ENCODE assay signal across 8 cellular contexts in genomic region chr1:20634594-20635084, GRCh38. TPM values are rescaled to one million over a fixed set of nuclear protein-coding genes. Genes with fewer than 3 reads are reported as not detected.
A peak's percentile ranks its signal among the peaks of the same experiment; 100 is the strongest.
DNase-seq lines count a peak whose midpoint lies in the region; ATAC-seq, FAIRE-seq and TF ChIP-seq lines count a peak whose summit lies in the region.

No MANE protein-coding gene starts in this region.

- TF ChIP-seq RAD21 in GM12878 (IDR thresholded peaks at IDR 0.05; ENCODE audit: insufficient read depth, low read depth, low read length): no peak

- WGBS in GM12878 (ENCODE audit: insufficient coverage, insufficient replicate concordance, low lambda C conversion rate, missing lambda C conversion rate): 16% methylated on average over 4 of the region's 4 CpGs

- no peak overlapping the region for H3K27ac ChIP-seq in OCI-LY7 (ENCODE audit: low read depth, low read length, poor library complexity, severe bottlenecking)
- no peak overlapping the region for H3K27ac ChIP-seq in GM12878 (ENCODE audit: control insufficient read depth, insufficient read depth)
- H3K27ac ChIP-seq in skin epidermis: peak overlapping the region in 11 of 21 experiments; percentile 87 to 97 (median 94)

- H3K79me2 ChIP-seq in OCI-LY7 (ENCODE audit: insufficient read depth, low read depth, low read length) (no peaks in the 10 kb centered on the region), GM12878 (ENCODE audit: control insufficient read depth, insufficient read depth, low read length) (no peaks in the 10 kb centered on the region)

- H3K4me3 ChIP-seq in OCI-LY7 (ENCODE audit: low read depth, low read length, poor library complexity, severe bottlenecking) (peak overlapping the region; percentile 91), GM12878 (peak overlapping the region; percentile 93; the same call in 1 of the 2 replicates), iPS-18c (ENCODE audit: insufficient read depth, low read depth, low read length) (peak overlapping the region; percentile 71; the same call in 1 of the 2 replicates), skin epidermis (peak overlapping the region; percentile 88 to 100 (median 96))

- H3K27me3 ChIP-seq in GM12878 (replicated peaks in 1 of 2; ENCODE audit: control insufficient read depth in 2 of 2, insufficient read depth in 2 of 2, low read length in 1 of 2): no peaks in the 10 kb centered on the region

- BruUV-seq in OCI-LY7 (replicated peaks; lab: Mats Ljungman, UMichigan): no TSS peak
- no TSS peak for BruUV-seq in GM12878 (replicated peaks; lab: Mats Ljungman, UMichigan)

- SMC1A ChIA-PET in GM12878 (lab: Charles Lee; ENCODE audit: uncharacterized antibody, unreplicated experiment): interaction anchor here (1.1 to 1.5 kb wide), 4 partner anchors 9 to 113 kb away, joined by 3 to 6 read pairs (median 3); partner anchors contain the start of gene DDOST

- TF ChIP-seq EP300 in GM12878 (IDR thresholded peaks at IDR 0.05; ENCODE audit: borderline replicate concordance in 1 of 2, control insufficient read depth in 1 of 2, low read depth in 2 of 2, low read length in 2 of 2): no peak

- ATAC-seq in GM12878: peak; percentile 36
- ATAC-seq in GM18520 (IDR thresholded peaks at IDR 0.05; ENCODE audit: unreplicated experiment): no peak
- no peak for ATAC-seq in HG02884 (IDR thresholded peaks at IDR 0.05; ENCODE audit: unreplicated experiment)

- no peaks in the 10 kb centered on the region for H3K9me2 ChIP-seq in OCI-LY7 (ENCODE audit: insufficient read depth, low read length)

- H3K36me3 ChIP-seq in OCI-LY7 (ENCODE audit: insufficient read depth, low read length): no peaks in the 10 kb centered on the region
- no peaks in the 10 kb centered on the region for H3K36me3 ChIP-seq in GM12878 (ENCODE audit: control insufficient read depth in 2 of 2, insufficient read depth in 2 of 2, low read length in 1 of 2)

- TF ChIP-seq POLR2A in GM12878 (IDR thresholded peaks at IDR 0.05; ENCODE audit: low read depth, low read length): no peak

- RAD21 ChIA-PET in GM12878 (lab: Charles Lee; ENCODE audit: unreplicated experiment): interaction anchor here (0.9 to 2.8 kb wide), 3 partner anchors 25 to 112 kb away, joined by 3 to 10 read pairs (median 4); no protein-coding TSS in a partner anchor

- in situ Hi-C loops in GM12878 (cut with MboI): loop anchor here (5.0 kb wide), 1 partner anchor 112 kb away; no protein-coding TSS in a partner anchor

- no peaks in the 10 kb centered on the region for H4K20me1 ChIP-seq in OCI-LY7 (ENCODE audit: insufficient read depth, low read length)
- no peaks in the 10 kb centered on the region for H4K20me1 ChIP-seq in GM12878 (ENCODE audit: control insufficient read depth, insufficient read depth)

- CTCF ChIA-PET in OCI-LY7 (lab: Charles Lee; ENCODE audit: unreplicated experiment): interaction anchor here (1.0 kb wide), 1 partner anchor 21 kb away, joined by 3 read pairs; no protein-coding TSS in a partner anchor
- CTCF ChIA-PET in GM12878 (lab: Yijun Ruan, JAX): interaction anchor here (0.8 to 4.0 kb wide), 10 partner anchors 8 to 561 kb away, joined by 3 to 31 read pairs (median 7); partner anchors contain the start of genes DDOST and MUL1

- H3K4me1 ChIP-seq in OCI-LY7 (ENCODE audit: insufficient read depth, low read length, poor library complexity, severe bottlenecking): peaks cover 14% of the 10 kb centered on the region
- H3K4me1 ChIP-seq in GM12878 (ENCODE audit: control insufficient read depth, insufficient read depth, low read length): peaks cover 8% of the 10 kb centered on the region; the same call in 1 of the 2 replicates

- FAIRE-seq in GM12878 (lab: Jason Lieb, UNC): no peak

- POLR2A ChIA-PET in OCI-LY7 (lab: Charles Lee): interaction anchor here (0.6 to 2.4 kb wide), 3 partner anchors 26 to 129 kb away, joined by 3 to 10 read pairs (median 5); partner anchors contain the start of gene DDOST
- POLR2A ChIA-PET in GM12878 (lab: Charles Lee): no interaction called here

- H3K9me3 ChIP-seq in OCI-LY7 (ENCODE audit: low read length): no peaks in the 10 kb centered on the region
- H3K9me3 ChIP-seq in GM12878 (replicated peaks; ENCODE audit: control insufficient read depth, insufficient read depth, low read length): no peaks in the 10 kb centered on the region; the same call in 2 of the 3 replicates
- no peaks in the 10 kb centered on the region for H3K9me3 ChIP-seq in iPS-18c (ENCODE audit: control insufficient read depth, insufficient read depth, low read length)

- peak overlapping the region; percentile 89 for H3K4me2 ChIP-seq in OCI-LY7 (ENCODE audit: low read length)
- H3K4me2 ChIP-seq in GM12878 (ENCODE audit: control insufficient read depth, insufficient read depth): peak overlapping the region; percentile 98

- no peak overlapping the region for H3K9ac ChIP-seq in GM12878 (ENCODE audit: control insufficient read depth, insufficient read depth, low read length)

- TF ChIP-seq CTCF in OCI-LY7 (conservative IDR thresholded peaks at IDR 0.05; ENCODE audit: low read length) (no peak), GM12878 (IDR thresholded peaks at IDR 0.05 in 2 of 3, conservative IDR thresholded peaks at IDR 0.05 in 1 of 3; ENCODE audit: control insufficient read depth in 2 of 3, extremely low read depth in 1 of 3, insufficient read depth in 1 of 3, low read depth in 3 of 3, low read length in 3 of 3) (no peak)

- H2AFZ ChIP-seq in OCI-LY7 (ENCODE audit: low read length) (peak overlapping the region; percentile 97), GM12878 (ENCODE audit: control insufficient read depth, low read depth, low read length) (peak overlapping the region; percentile 90)

- DNase-seq in stimulated activated naive CD4-positive, alpha-beta T cell (lab: John Stamatoyannopoulos, UW): peak; percentile 6 to 63 (median 20)
- no peak for DNase-seq in stimulated activated naive CD4-positive, alpha-beta T cell treated with Interleukin-2 at 50 U/mL for 16 hours (lab: John Stamatoyannopoulos, UW)
- no peak for DNase-seq in OCI-LY7 (ENCODE audit: low spot score)
- no peak for DNase-seq in GM12878 (ENCODE audit: low read depth, low spot score)

- intact Hi-C loops in OCI-LY7 (cut with micrococcal nuclease; ENCODE audit: unreplicated experiment) (loop anchor here (2.0 to 10.0 kb wide), 3 partner anchors 26 to 420 kb away; partner anchors contain the start of gene DDOST), GM12878 (cut with micrococcal nuclease; ENCODE audit: unreplicated experiment) (loop anchor here (10.0 kb wide), 1 partner anchor 420 kb away; no protein-coding TSS in a partner anchor)

RNA-seq across cellular contexts. Expression of gene PINK1, which starts 1.4 kb away (rescaled TPM):
- total RNA-seq in OCI-LY7 (2014; rRNA removed; shearing (Covaris generic)): 8.2 and 8.9 TPM in 2 replicates
- total RNA-seq in OCI-LY7 (2022) (13.4 and 15.7 TPM in 2 replicates), GM12878 (2014; rRNA removed) (2.3 and 2.8 TPM in 2 replicates), GM12878 (2014; rRNA removed; fragmentation: Illumina TruSeq; extraction: Trizol) (1.2 TPM in 2 replicates), GM12878 (2021) (2.4 and 2.5 TPM in 2 replicates)
- total RNA-seq in GM12878 (2013; cell fraction: nucleolus; rRNA removed): 1.3 and 1.4 TPM in 2 replicates
- polyA plus RNA-seq in GM12878 (2011; ENCODE audit: low read depth): 1.6 TPM
- polyA plus RNA-seq in GM12878 (2011; rRNA removed) (1.4 and 1.9 TPM in 2 replicates), GM12878 (2014; fragmentation: Illumina TruSeq; extraction: Trizol) (1.4 TPM in 2 replicates), GM12878 (2014; fragmentation: Nextera tagmentation; extraction: Ambion mirVana) (under 1 TPM in 1 of 2 experiments, not detected in 1; 0.42 TPM), GM12878 (2014; rRNA removed) (1.9 and 2.2 TPM in 2 replicates), GM12878 (2016; fragmentation: Nextera tagmentation; extraction: Ambion mirVana) (1 to 10 TPM; 1.6 to 4.4 TPM)
- 2.2 and 2.8 TPM in 2 replicates for polyA plus RNA-seq in GM12878 (2011; cell fraction: cytosol; rRNA removed)
- 1.7 and 1.8 TPM in 2 replicates for polyA plus RNA-seq in GM12878 (2011; cell fraction: nucleus; rRNA removed)
- 1.1 and 2.1 TPM in 2 replicates for polyA plus RNA-seq in GM12878 (2012)
- 1.5 and 1.9 TPM in 2 replicates for polyA minus RNA-seq in GM12878 (2011; rRNA and poly(A)+ RNA removed)
- 0.62 and 1.1 TPM in 2 replicates for polyA minus RNA-seq in GM12878 (2011; cell fraction: cytosol; rRNA and poly(A)+ RNA removed)
- polyA minus RNA-seq in GM12878 (2011; cell fraction: nucleus; rRNA and poly(A)+ RNA removed): 0.36 and 0.96 TPM in 2 replicates

RNA-seq across cellular contexts. Expression of gene DDOST, which starts 26.5 kb away (rescaled TPM):
- 95.1 and 111 TPM in 2 replicates for total RNA-seq in OCI-LY7 (2014; rRNA removed; shearing (Covaris generic))
- total RNA-seq in OCI-LY7 (2022) (136 and 148 TPM in 2 replicates), GM12878 (2014; rRNA removed) (245 and 248 TPM in 2 replicates), GM12878 (2014; rRNA removed; fragmentation: Illumina TruSeq; extraction: Trizol) (148 and 159 TPM in 2 replicates), GM12878 (2021) (175 and 194 TPM in 2 replicates)
- total RNA-seq in GM12878 (2013; cell fraction: nucleolus; rRNA removed): 119 and 129 TPM in 2 replicates
- 134 TPM for polyA plus RNA-seq in GM12878 (2011; ENCODE audit: low read depth)
- polyA plus RNA-seq in GM12878 (2011; rRNA removed) (146 and 220 TPM in 2 replicates), GM12878 (2014; fragmentation: Illumina TruSeq; extraction: Trizol) (148 and 196 TPM in 2 replicates), GM12878 (2014; fragmentation: Nextera tagmentation; extraction: Ambion mirVana) (100 to 1,000 TPM; 100 to 159 TPM), GM12878 (2014; rRNA removed) (206 and 220 TPM in 2 replicates), GM12878 (2016; fragmentation: Nextera tagmentation; extraction: Ambion mirVana) (100 to 1,000 TPM; 272 to 274 TPM)
- polyA plus RNA-seq in GM12878 (2011; cell fraction: cytosol; rRNA removed): 251 and 279 TPM in 2 replicates
- polyA plus RNA-seq in GM12878 (2011; cell fraction: nucleus; rRNA removed): 64.5 and 72.8 TPM in 2 replicates
- 161 and 169 TPM in 2 replicates for polyA plus RNA-seq in GM12878 (2012)
- polyA minus RNA-seq in GM12878 (2011; rRNA and poly(A)+ RNA removed): 187 and 259 TPM in 2 replicates
- polyA minus RNA-seq in GM12878 (2011; cell fraction: cytosol; rRNA and poly(A)+ RNA removed): 60.7 and 64.7 TPM in 2 replicates
- polyA minus RNA-seq in GM12878 (2011; cell fraction: nucleus; rRNA and poly(A)+ RNA removed): 35.1 and 53.9 TPM in 2 replicates

RNA-seq across cellular contexts. Expression of gene CDA, which starts 45.7 kb away (rescaled TPM):
- total RNA-seq in OCI-LY7 (2014; rRNA removed; shearing (Covaris generic)): not detected in 2 replicates
- not detected in 2 replicates for total RNA-seq in OCI-LY7 (2022)
- not detected in 2 replicates for total RNA-seq in GM12878 (2013; cell fraction: nucleolus; rRNA removed)
- not detected in 2 replicates for total RNA-seq in GM12878 (2014; rRNA removed)
- not detected in 2 replicates for total RNA-seq in GM12878 (2014; rRNA removed; fragmentation: Illumina TruSeq; extraction: Trizol)
- total RNA-seq in GM12878 (2021): 0.21 TPM in 1 of 2 replicates, not detected in the other
- not detected for polyA plus RNA-seq in GM12878 (2011; ENCODE audit: low read depth)
- polyA plus RNA-seq in GM12878 (2011; rRNA removed): not detected in 2 replicates
- not detected in 2 replicates for polyA plus RNA-seq in GM12878 (2011; cell fraction: cytosol; rRNA removed)
- not detected in 2 replicates for polyA plus RNA-seq in GM12878 (2011; cell fraction: nucleus; rRNA removed)
- polyA plus RNA-seq in GM12878 (2012): not detected in 2 replicates
- not detected in 2 replicates for polyA plus RNA-seq in GM12878 (2014; fragmentation: Illumina TruSeq; extraction: Trizol)
- polyA plus RNA-seq in GM12878 (2014; fragmentation: Nextera tagmentation; extraction: Ambion mirVana): not detected
- polyA plus RNA-seq in GM12878 (2014; rRNA removed): not detected in 2 replicates
- polyA plus RNA-seq in GM12878 (2016; fragmentation: Nextera tagmentation; extraction: Ambion mirVana): not detected
- polyA minus RNA-seq in GM12878 (2011; rRNA and poly(A)+ RNA removed): not detected in 2 replicates
- 1.6 TPM in 1 of 2 replicates, not detected in the other for polyA minus RNA-seq in GM12878 (2011; cell fraction: cytosol; rRNA and poly(A)+ RNA removed)
- polyA minus RNA-seq in GM12878 (2011; cell fraction: nucleus; rRNA and poly(A)+ RNA removed): 0.36 TPM in 1 of 2 replicates, not detected in the other

Comparison
In these comparisons a context has a peak if more than half of its experiments do, and no peak if none do; other contexts are left out.
1. DNase-seq: peak in stimulated activated naive CD4-positive, alpha-beta T cell (6 of 6); none in stimulated activated naive CD4-positive, alpha-beta T cell treated with Interleukin-2 at 50 U/mL for 16 hours (single experiment), OCI-LY7 (single experiment) and GM12878 (single experiment).
2. H3K27ac ChIP-seq: peak in skin epidermis (11 of 21); none in OCI-LY7 (single experiment) and GM12878 (single experiment).
3. Peak in every context shown above with its lines, with median percentiles within 50 percentile points of each other: H3K4me3 ChIP-seq.